ENCODE assay signal across 12 cellular contexts in genomic region chr10:43878386-43878785, GRCh38.
DNase-seq lines count a peak whose midpoint lies in the region; TF ChIP-seq lines count a peak whose summit lies in the region.
"Had no signal": no experiment of that assay in that cellular context is flagged by ENCODE, and none has a peak within 500 bp of the region (broad histone marks: within the 10 kb centered on the region; RNA-seq: fewer than 3 reads in every experiment).

No MANE protein-coding gene starts in this region.

- no peak overlapping the region for H3K9ac ChIP-seq in subcutaneous abdominal adipose tissue (ENCODE audit: low read length in 5 of 5)

- no peak for TF ChIP-seq CTCF in HFFc6 (IDR thresholded peaks at IDR 0.05)
- no peak for TF ChIP-seq CTCF in ascending aorta (IDR thresholded peaks at IDR 0.05)
- no peak for TF ChIP-seq CTCF in brain microvascular endothelial cell (IDR thresholded peaks at IDR 0.05; ENCODE audit: low read depth, low read length, missing control alignments)

- H3K36me3 Mint-ChIP-seq in HFFc6 (ENCODE audit: low read depth): peaks cover 19% of the 10 kb centered on the region

- in situ Hi-C loops in brain microvascular endothelial cell (cut with HindIII; ENCODE audit: low pct_ligation_motif_present, low sequenced_read_pairs): no loop called here

- H3K4me3 Mint-ChIP-seq in HFFc6: peak overlapping the region; percentile 22
- H3K4me3 Mint-ChIP-seq: activated T-cell treated with anti-CD3 and anti-CD28 coated beads, Interleukin-2, amount 50 U/mL, for 4 hours had no signal

- intact Hi-C loops in ascending aorta (cut with DNase I): no loop called here

- DNase-seq in HFFc6: peak; percentile 63
- DNase-seq in ascending aorta (ENCODE audit: low spot score in 2 of 2): peak in 1 of 2 donors; percentile 76
- DNase-seq in kidney tubule cell (ENCODE audit: low spot score): peak; percentile 12
- no peak for DNase-seq in hepatic stellate cell (ENCODE audit: low spot score)
- no peak for DNase-seq in NCI-H69 (lab: John Stamatoyannopoulos, UW)
- DNase-seq in brain microvascular endothelial cell: no peak
- DNase-seq: activated T-cell treated with anti-CD3 and anti-CD28 coated beads, Interleukin-2, amount 50 U/mL, for 4 hours; naive thymus-derived CD4-positive, alpha-beta T cell; retina; stimulated activated naive CD8-positive, alpha-beta T cell treated with anti-CD3 and anti-CD28 coated beads, Interleukin-15, Interleukin-2, amounts not matched to agents 100 U/mL and 50 U/mL, for 24 hours had no signal

- no peaks in the 10 kb centered on the region for H3K9me3 ChIP-seq in ascending aorta
- H3K9me3 ChIP-seq in subcutaneous abdominal adipose tissue (ENCODE audit: control insufficient read depth in 5 of 5, low read length in 5 of 5): no peaks in the 10 kb centered on the region

- H3K27me3 Mint-ChIP-seq in HFFc6 (ENCODE audit: insufficient read depth): peaks cover 2% of the 10 kb centered on the region; the same call in 1 of the 2 replicates

- H3K4me3 ChIP-seq in ascending aorta (no peak overlapping the region), subcutaneous abdominal adipose tissue (ENCODE audit: low read depth in 1 of 5, low read length in 5 of 5) (no peak overlapping the region), brain microvascular endothelial cell (ENCODE audit: low read depth, low read length) (no peak overlapping the region)
- H3K4me3 ChIP-seq: SK-N-MC had no signal

- H3K27ac ChIP-seq in ascending aorta (peak overlapping the region; percentile 36 to 40), subcutaneous abdominal adipose tissue (ENCODE audit: low read depth, low read length) (peak overlapping the region; percentile 11), brain microvascular endothelial cell (no peak overlapping the region)
- H3K27ac ChIP-seq: SK-N-MC had no signal

- H3K36me3 ChIP-seq in ascending aorta (no peaks in the 10 kb centered on the region), subcutaneous abdominal adipose tissue (ENCODE audit: control insufficient read depth in 5 of 5, insufficient read depth in 5 of 5, low read length in 5 of 5) (no peaks in the 10 kb centered on the region), brain microvascular endothelial cell (replicated peaks) (no peaks in the 10 kb centered on the region)

- H3K27me3 ChIP-seq in ascending aorta: no peaks in the 10 kb centered on the region
- no peaks in the 10 kb centered on the region for H3K27me3 ChIP-seq in subcutaneous abdominal adipose tissue (ENCODE audit: control insufficient read depth in 5 of 5, insufficient read depth in 4 of 5, low read length in 5 of 5)
- no peaks in the 10 kb centered on the region for H3K27me3 ChIP-seq in brain microvascular endothelial cell (replicated peaks)

- no peaks in the 10 kb centered on the region; the same call in 1 of the 2 replicates for H3K9me3 Mint-ChIP-seq in HFFc6
- H3K9me3 Mint-ChIP-seq: activated T-cell treated with anti-CD3 and anti-CD28 coated beads, Interleukin-2, amount 50 U/mL, for 4 hours had no signal

- H3K4me1 ChIP-seq in ascending aorta: no peaks in the 10 kb centered on the region
- peaks cover 3 to 28% (median 11%) of the 10 kb centered on the region in 5 donors for H3K4me1 ChIP-seq in subcutaneous abdominal adipose tissue (ENCODE audit: control insufficient read depth in 5 of 5, insufficient read depth in 5 of 5, low read length in 5 of 5)

- peaks cover 72% of the 10 kb centered on the region for H3K4me1 Mint-ChIP-seq in HFFc6 (ENCODE audit: low read depth)

- peak overlapping the region; percentile 87 for H3K27ac Mint-ChIP-seq in HFFc6

Comparison
In these comparisons a context has a peak if more than half of its experiments do, and no peak if none do; other contexts are left out.
1. DNase-seq: peak in HFFc6 (single experiment) and kidney tubule cell (single experiment); none in hepatic stellate cell (single experiment), NCI-H69 (single experiment) and brain microvascular endothelial cell (single experiment).